Comparison of ENCODE assay signal across 8 cellular contexts in genomic region chr4:70838400-70838971, GRCh38. TPM values are rescaled to one million over a fixed set of nuclear protein-coding genes. Genes with fewer than 3 reads are reported as not detected.
A peak's percentile ranks its signal among the peaks of the same experiment; 100 is the strongest.
DNase-seq lines count a peak whose midpoint lies in the region; ATAC-seq, FAIRE-seq and TF ChIP-seq lines count a peak whose summit lies in the region.

No MANE protein-coding gene starts in this region.

- H3K36me3 ChIP-seq in K562 (ENCODE audit: control insufficient read depth, insufficient read depth, low read length) = peaks cover 34% of the 10 kb centered on the region; the same call in 2 of the 3 replicates
- no peaks in the 10 kb centered on the region for H3K36me3 ChIP-seq in urinary bladder (ENCODE audit: insufficient read depth)

- H3K4me1 ChIP-seq in K562 (replicated peaks in 1 of 2; ENCODE audit: control insufficient read depth in 2 of 2, insufficient read depth in 2 of 2, low read length in 2 of 2) (peaks cover 15 to 18% of the 10 kb centered on the region in 2 experiments), urinary bladder (ENCODE audit: insufficient read depth) (no peaks in the 10 kb centered on the region)

- intact Hi-C loops in CD14-positive monocyte (cut with micrococcal nuclease) (loop anchor here in 1 of 2 donors (2.0 to 5.0 kb wide), 2 partner anchors 150 to 154 kb away; partner anchors contain the start of genes DCK and UTP3), K562 (cut with micrococcal nuclease) (loop anchor here (2.0 to 5.0 kb wide), 3 partner anchors 134 to 169 kb away; partner anchors contain the start of gene DCK)

- in situ Hi-C loops in K562 (cut with MboI) = no loop called here

- no peak for FAIRE-seq in K562 (lab: Jason Lieb, UNC)

- POLR2A ChIA-PET in K562 (lab: Yijun Ruan, JAX) = interaction anchor here (0.7 to 0.9 kb wide), 5 partner anchors 12 to 194 kb away, joined by 3 read pairs; no protein-coding TSS in a partner anchor

- no peak for TF ChIP-seq POLR2A in K562 (conservative IDR thresholded peaks at IDR 0.05)

- H3K27ac ChIP-seq in K562 (ENCODE audit: extremely low read depth, low read depth, low read length) = peak overlapping the region; percentile 95
- H3K27ac ChIP-seq in urinary bladder (ENCODE audit: low read depth) = peak overlapping the region; percentile 97

- no peak for TF ChIP-seq CTCF in CD14-positive monocyte (IDR thresholded peaks at IDR 0.05)
- no peak for TF ChIP-seq CTCF in K562 (IDR thresholded peaks at IDR 0.05 in 2 of 3, conservative IDR thresholded peaks at IDR 0.05 in 1 of 3; ENCODE audit: insufficient read depth in 2 of 3, low read depth in 1 of 3, low read length in 3 of 3)

- ATAC-seq in K562 = no peak
- ATAC-seq in GM21723 (IDR thresholded peaks at IDR 0.05; ENCODE audit: unreplicated experiment) = no peak
- ATAC-seq in left lobe of liver = no peak
- no peak for ATAC-seq in GM18868 (IDR thresholded peaks at IDR 0.05; ENCODE audit: unreplicated experiment)

- peak overlapping the region; percentile 83 to 100 for H3K9ac ChIP-seq in K562 (ENCODE audit: insufficient read depth in 1 of 2, low read depth in 2 of 2, low read length in 2 of 2)

- peaks cover 10% of the 10 kb centered on the region for H3K9me1 ChIP-seq in K562 (ENCODE audit: control insufficient read depth, insufficient read depth, low read length)

- H2AFZ ChIP-seq in K562 (ENCODE audit: low read depth, low read length) = peak overlapping the region; percentile 84; the same call in 1 of the 2 replicates

- H3K4me1 Mint-ChIP-seq in CD14-positive monocyte = peaks cover 24% of the 10 kb centered on the region

- DNase-seq in CD14-positive monocyte (ENCODE audit: low spot score) (no peak), K562 (ENCODE audit: extremely low read depth in 1 of 4, low spot score in 3 of 4) (peak in 1 of 4 experiments; percentile 17), lung microvascular endothelial cell (ENCODE audit: low read depth in 2 of 2) (peak; percentile 25 to 29), left lobe of liver (ENCODE audit: low spot score) (no peak)
- peak; percentile 12 for DNase-seq in Jurkat, Clone E6-1 (ENCODE audit: low read depth, low spot score)

- H3K4me2 ChIP-seq in K562 (ENCODE audit: insufficient read depth, low read length) = peak overlapping the region; percentile 99

- TF ChIP-seq RAD21 in K562 (CRISPR knock-in tag; conservative IDR thresholded peaks at IDR 0.05 in 1 of 2, IDR thresholded peaks at IDR 0.05 in 1 of 2) = no peak

- H3K27ac Mint-ChIP-seq in CD14-positive monocyte = peak overlapping the region; percentile 92 to 97 (median 95)

- H3K9me3 Mint-ChIP-seq in CD14-positive monocyte = peaks cover 0 to 2% (median 0%) of the 10 kb centered on the region in 7 donors

- 1% methylated on average over 11 of the region's 11 CpGs for WGBS in K562 (ENCODE audit: insufficient coverage, low coverage, missing lambda C conversion rate)
- 1% methylated on average over 11 of the region's 11 CpGs for WGBS in urinary bladder

- H3K9me3 ChIP-seq in K562 (replicated peaks; ENCODE audit: control insufficient read depth, insufficient read depth, low read depth, low read length) = no peaks in the 10 kb centered on the region

- CTCF ChIA-PET in K562 (lab: Yijun Ruan, JAX; ENCODE audit: low intra/inter-chr PET ratio) = no interaction called here

- TSS peak; percentile 71 for BruUV-seq in K562 (replicated peaks; lab: Mats Ljungman, UMichigan)

- H3K79me2 ChIP-seq in K562 (ENCODE audit: control insufficient read depth, insufficient read depth, low read length) = peaks cover 53% of the 10 kb centered on the region

- peaks cover 0 to 3% (median 1%) of the 10 kb centered on the region in 3 donors for H3K27me3 Mint-ChIP-seq in CD14-positive monocyte (ENCODE audit: low read depth in 3 of 3)

- no peak for TF ChIP-seq EP300 in K562 (IDR thresholded peaks at IDR 0.05; ENCODE audit: low read length)

- H3K4me3 Mint-ChIP-seq in CD14-positive monocyte = peak overlapping the region; percentile 95 to 96

- peaks cover 16 to 23% of the 10 kb centered on the region in 2 donors for H3K36me3 Mint-ChIP-seq in CD14-positive monocyte

- peak overlapping the region; percentile 96 for H3K4me3 ChIP-seq in Jurkat, Clone E6-1 (ENCODE audit: low read length)
- H3K4me3 ChIP-seq in K562 = peak overlapping the region; percentile 89
- peak overlapping the region; percentile 95 for H3K4me3 ChIP-seq in urinary bladder (ENCODE audit: low read depth, low read length)

- peaks cover 16% of the 10 kb centered on the region for H4K20me1 ChIP-seq in K562 (replicated peaks; ENCODE audit: control insufficient read depth, insufficient read depth, low read length)

- H3K27me3 ChIP-seq in K562 (ENCODE audit: control insufficient read depth in 2 of 2, insufficient read depth in 2 of 2, low read length in 2 of 2) = no peaks in the 10 kb centered on the region

TF ChIP-seq in K562, 482 proteins besides CTCF, POLR2A, EP300 and RAD21 (continues in another document):
- TF ChIP-seq TEAD1 (CRISPR knock-in tag; IDR thresholded peaks at IDR 0.05) = 0 out of 4 replicates have a peak, but pooled peaks of 1 of the 2 experiments have one; percentile 13
- 0 out of 2 replicates have a peak, but pooled peaks have one; percentile 64 for TF ChIP-seq ZNF263 (CRISPR knock-in tag; IDR thresholded peaks at IDR 0.05; ENCODE audit: borderline replicate concordance)
- TF ChIP-seq NR3C1 (CRISPR knock-in tag; IDR thresholded peaks at IDR 0.05) = no peak
- TF ChIP-seq FOXA3 (CRISPR knock-in tag; conservative IDR thresholded peaks at IDR 0.05 in 1 of 2, IDR thresholded peaks at IDR 0.05 in 1 of 2) = no peak; a peak in 1 of 4 replicates
- no peak for TF ChIP-seq ZBTB2 (IDR thresholded peaks at IDR 0.05)
- no peak for TF ChIP-seq ZBTB1 (CRISPR knock-in tag; IDR thresholded peaks at IDR 0.05; ENCODE audit: borderline replicate concordance, low read depth)
- no peak for TF ChIP-seq ZNF507 (tag; conservative IDR thresholded peaks at IDR 0.05)
- TF ChIP-seq TFE3 (CRISPR knock-in tag; IDR thresholded peaks at IDR 0.05) = no peak
- no peak for TF ChIP-seq ELK3 (CRISPR knock-in tag; IDR thresholded peaks at IDR 0.05)

RNA-seq across cellular contexts. Expression of gene GRSF1, which starts 1.2 kb away (rescaled TPM):
- polyA plus RNA-seq in CD14-positive monocyte = 10 to 100 TPM; 93.6 to 95.9 TPM
- 135 TPM for polyA plus RNA-seq in Jurkat, Clone E6-1 (2012; ENCODE audit: insufficient read depth, insufficient read length)
- total RNA-seq in K562 (2011; cell fraction: chromatin; rRNA removed; ENCODE audit: low replicate concordance) = 31.8 and 59.1 TPM in 2 replicates
- 19.3 and 21.4 TPM in 2 replicates for total RNA-seq in K562 (2011; cell fraction: nucleolus; rRNA removed)
- total RNA-seq in K562 (2011; cell fraction: nucleoplasm; rRNA removed) = 34.1 and 46.1 TPM in 2 replicates
- 54.0 and 57.8 TPM in 2 replicates for total RNA-seq in K562 (2014; rRNA removed)
- 105 and 116 TPM in 2 replicates for total RNA-seq in K562 (2014; rRNA removed; fragmentation: Illumina TruSeq; extraction: Trizol)
- total RNA-seq in K562 (2015; rRNA removed; fragmentation: Illumina TruSeq; extraction: Trizol) = 75.1 and 76.0 TPM in 2 replicates
- 83.5 and 84.9 TPM in 2 replicates for total RNA-seq in K562 (2021)
- polyA plus RNA-seq in K562 (2011; rRNA removed) = 74.4 and 98.8 TPM in 2 replicates
- 24.6 and 38.1 TPM in 2 replicates for polyA plus RNA-seq in K562 (2011; cell fraction: cytosol; rRNA removed)
- 27.4 and 34.1 TPM in 2 replicates for polyA plus RNA-seq in K562 (2011; cell fraction: nucleus; rRNA removed)
- polyA plus RNA-seq in K562 (2012) = 52.6 and 68.4 TPM in 2 replicates
- 75.0 and 87.5 TPM in 2 replicates for polyA plus RNA-seq in K562 (2014; fragmentation: Illumina TruSeq; extraction: Trizol)
- 10 to 100 TPM; 33.0 to 36.8 TPM for polyA plus RNA-seq in K562 (2014; fragmentation: Nextera tagmentation; extraction: Ambion mirVana)
- 60.9 and 69.5 TPM in 2 replicates for polyA plus RNA-seq in K562 (2014; rRNA removed)
- polyA minus RNA-seq in K562 (2011; rRNA and poly(A)+ RNA removed) = 119 and 121 TPM in 2 replicates
- polyA minus RNA-seq in K562 (2011; cell fraction: cytosol; rRNA and poly(A)+ RNA removed) = 33.0 and 47.5 TPM in 2 replicates
- polyA minus RNA-seq in K562 (2011; cell fraction: nucleus; rRNA and poly(A)+ RNA removed) = 15.5 and 22.8 TPM in 2 replicates
- total RNA-seq in lung microvascular endothelial cell = 34.9 and 41.4 TPM in 2 replicates
- total RNA-seq in urinary bladder = 75.6 TPM
- 54.0 TPM for polyA plus RNA-seq in urinary bladder
- total RNA-seq in left lobe of liver = 24.9 TPM

Comparison
In these comparisons a context has a peak if more than half of its experiments do, and no peak if none do; other contexts are left out.
1. DNase-seq: peak in Jurkat, Clone E6-1 (single experiment) and lung microvascular endothelial cell (2 of 2); none in CD14-positive monocyte (single experiment) and left lobe of liver (single experiment).
2. Peak in every context shown above with its lines, with median percentiles within 50 percentile points of each other: H3K4me3 ChIP-seq.